In the genomic region with DNA sequence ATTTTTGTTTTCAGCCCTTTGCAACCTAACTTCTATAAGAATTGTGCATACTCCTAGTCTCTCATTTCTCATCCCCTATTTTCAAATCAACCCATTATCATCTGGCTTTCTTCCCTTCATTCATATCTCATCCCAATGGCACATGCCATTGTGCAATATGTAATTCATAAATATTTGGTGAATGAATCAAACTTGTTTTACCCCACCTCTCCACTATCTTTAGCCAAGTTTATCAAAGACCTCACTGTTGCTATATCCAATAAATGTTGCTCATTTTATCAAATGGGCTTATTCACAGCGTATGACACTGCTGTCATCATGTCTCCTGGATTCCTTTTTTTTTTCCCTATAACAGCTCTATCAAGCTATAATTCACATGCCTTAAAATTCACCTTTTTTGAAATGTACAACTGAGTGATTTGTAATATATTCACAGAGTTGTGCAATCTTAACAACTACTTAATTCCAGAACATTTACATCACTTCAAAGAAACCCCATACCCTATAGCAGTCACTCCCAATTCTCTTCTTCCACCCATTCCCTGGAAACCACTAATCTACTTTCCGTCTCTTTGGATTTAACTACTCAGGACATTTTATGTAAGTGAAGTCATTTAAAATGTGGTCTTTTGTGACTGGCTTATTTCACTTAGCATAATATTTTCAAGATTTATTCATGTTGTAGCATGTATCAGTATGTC, we compare ENCODE assay signal across 16 cellular contexts.
DNase-seq lines count a peak whose midpoint lies in the region; ATAC-seq and TF ChIP-seq lines count a peak whose summit lies in the region.
"Had no signal": no experiment of that assay in that cellular context is flagged by ENCODE, and none has a peak within 500 bp of the region (broad histone marks: within the 10 kb centered on the region; RNA-seq: fewer than 3 reads in every experiment).

No MANE protein-coding gene starts in this region.

- no peaks in the 10 kb centered on the region for H4K20me1 ChIP-seq in H9 (ENCODE audit: control insufficient read depth, insufficient read depth, insufficient read length)

- H2AFZ ChIP-seq in H9 (ENCODE audit: low read length), result no peak overlapping the region
- H2AFZ ChIP-seq: hepatocyte had no signal

- H2BK15ac ChIP-seq in H9 (ENCODE audit: low read depth, low read length), result no peak overlapping the region

- no peak overlapping the region for H4K5ac ChIP-seq in H9 (ENCODE audit: insufficient read length, low read depth, low read length)

- H3K4ac ChIP-seq in H9 (ENCODE audit: low read depth, low read length), result no peak overlapping the region

- no peak overlapping the region for H3K4me3 Mint-ChIP-seq in H9
- H3K4me3 Mint-ChIP-seq: CD8-positive, alpha-beta T cell; central memory CD8-positive, alpha-beta T cell; WTC11 had no signal

- DNase-seq in HS-5 (ENCODE audit: low read depth) (peak; percentile 84), fibroblast of peridontal ligament (ENCODE audit: extremely low read depth) (peak; percentile 64), H9 (no peak), NCI-H2081 treated with DMSO at 0.1 percent for 48 hours (lab: John Stamatoyannopoulos, UW) (no peak), GM19238 (ENCODE audit: insufficient read length, low spot score) (no peak)
- DNase-seq: CD8-positive, alpha-beta T cell; left colon; NCI-H1436 treated with DMSO at 0.1 percent for 48 hours; NCI-H446; ovary had no signal

- no peak overlapping the region for H3K56ac ChIP-seq in H9 (ENCODE audit: insufficient read length, low read depth, low read length)

- H2BK20ac ChIP-seq in H9 (ENCODE audit: low read depth, low read length, poor library complexity, severe bottlenecking), result no peak overlapping the region

- H2BK12ac ChIP-seq in H9 (ENCODE audit: insufficient read length, low read depth, low read length), result no peak overlapping the region

- no peak overlapping the region for H3K9ac ChIP-seq in skeletal muscle satellite cell (ENCODE audit: low read depth, low read length)
- no peak overlapping the region for H3K9ac ChIP-seq in H9 (ENCODE audit: extremely low read depth, insufficient read length, low read length)

- no peak overlapping the region for H2AK5ac ChIP-seq in H9 (ENCODE audit: insufficient read length, low read length)

- H3K79me2 ChIP-seq in H9 (ENCODE audit: insufficient read depth, low read length), result no peaks in the 10 kb centered on the region
- H3K79me2 ChIP-seq: hepatocyte had no signal

- H3K4me3 ChIP-seq in skeletal muscle satellite cell (ENCODE audit: low read length), result no peak overlapping the region
- H3K4me3 ChIP-seq: hepatocyte, ovary had no signal

- H3K18ac ChIP-seq in H9 (ENCODE audit: insufficient read length, low read depth, low read length), result no peak overlapping the region

- no peak overlapping the region for H2BK120ac ChIP-seq in H9 (ENCODE audit: low read depth, low read length, poor library complexity, severe bottlenecking)

- H3K27ac Mint-ChIP-seq in H9, result no peak overlapping the region
- H3K27ac Mint-ChIP-seq: CD8-positive, alpha-beta T cell; WTC11 had no signal

- no peak overlapping the region for H3K23ac ChIP-seq in H9 (ENCODE audit: insufficient read length, low read depth, low read length)

- no peaks in the 10 kb centered on the region for H3K27me3 ChIP-seq in skeletal muscle satellite cell (ENCODE audit: control insufficient read depth, insufficient read depth, low read length)
- H3K27me3 ChIP-seq in H9 (ENCODE audit: insufficient read depth, low read length), result no peaks in the 10 kb centered on the region
- H3K27me3 ChIP-seq: hepatocyte, ovary had no signal

- H3K79me1 ChIP-seq in H9 (ENCODE audit: insufficient read depth, low read depth, low read length, poor library complexity, severe bottlenecking), result no peaks in the 10 kb centered on the region

- H3K9me3 ChIP-seq in skeletal muscle satellite cell (replicated peaks; ENCODE audit: low read length), result no peaks in the 10 kb centered on the region
- H3K9me3 ChIP-seq in H9 (ENCODE audit: control insufficient read depth, low read depth, low read length), result no peaks in the 10 kb centered on the region
- H3K9me3 ChIP-seq: ovary had no signal

- H3K14ac ChIP-seq in H9 (ENCODE audit: insufficient read depth, low read length), result no peak overlapping the region

- no peaks in the 10 kb centered on the region for H3K36me3 Mint-ChIP-seq in H9 (ENCODE audit: insufficient read depth in 1 of 3, low read depth in 3 of 3)
- H3K36me3 Mint-ChIP-seq: CD8-positive, alpha-beta T cell; WTC11 had no signal

- no peak overlapping the region for H4K91ac ChIP-seq in H9 (ENCODE audit: insufficient read length, low read depth, low read length)

- peak overlapping the region; percentile 8 for H3K4me2 ChIP-seq in skeletal muscle satellite cell (ENCODE audit: low read length)
- no peak overlapping the region for H3K4me2 ChIP-seq in H9 (ENCODE audit: insufficient read depth, insufficient read length, low read length)
- H3K4me2 ChIP-seq: hepatocyte had no signal

- ATAC-seq in SK-N-SH treated with all-trans-retinoic acid at 6 μM for 48 hours, result peak; percentile 68
- ATAC-seq: CD8-positive, alpha-beta T cell; left colon; Panc1; WTC11 had no signal

- H3K36me3 ChIP-seq in skeletal muscle satellite cell (ENCODE audit: insufficient read depth, low read length), result no peaks in the 10 kb centered on the region
- H3K36me3 ChIP-seq: ovary had no signal

- no peak overlapping the region for H4K8ac ChIP-seq in H9 (replicated peaks; ENCODE audit: insufficient read length, low read depth, low read length)

- no peak for TF ChIP-seq CTCF in H9 (conservative IDR thresholded peaks at IDR 0.05)

- H2BK5ac ChIP-seq in H9 (ENCODE audit: insufficient read length, low read length), result no peak overlapping the region

- no peaks in the 10 kb centered on the region for H3K9me3 Mint-ChIP-seq in H9
- H3K9me3 Mint-ChIP-seq: CD8-positive, alpha-beta T cell; WTC11 had no signal

- no peak overlapping the region for H3K27ac ChIP-seq in H9 (ENCODE audit: insufficient read length, low read depth, low read length)
- H3K27ac ChIP-seq: hepatocyte, ovary had no signal

- no CpG with 5 or more reads among the region's 2 CpGs for WGBS in H9 (ENCODE audit: extremely low coverage, insufficient read length, low lambda C conversion rate)

- H3K4me1 Mint-ChIP-seq in H9, result peaks cover 0 to 6% of the 10 kb centered on the region in 2 experiments; a peak in 2 of 4 replicates
- H3K4me1 Mint-ChIP-seq: central memory CD8-positive, alpha-beta T cell had no signal

- H3K27me3 Mint-ChIP-seq in H9 (ENCODE audit: low read depth), result peaks cover 4% of the 10 kb centered on the region; the same call in 1 of the 2 replicates
- H3K27me3 Mint-ChIP-seq: central memory CD8-positive, alpha-beta T cell had no signal

- no peak overlapping the region for H3T11ph ChIP-seq in H9 (ENCODE audit: low read length)

- H3K4me1 ChIP-seq in skeletal muscle satellite cell (ENCODE audit: control insufficient read depth, insufficient read depth, low read length), result peaks cover 40% of the 10 kb centered on the region
- H3K4me1 ChIP-seq in H9 (ENCODE audit: insufficient read depth, low read length), result no peaks in the 10 kb centered on the region

- no peaks in the 10 kb centered on the region for H3K23me2 ChIP-seq in H9 (ENCODE audit: insufficient read length, low read depth, low read length, poor library complexity, severe bottlenecking)

TF ChIP-seq in SK-N-SH treated with all-trans-retinoic acid at 6 μM for 48 hours, 23 proteins besides CTCF, POLR2A, EP300 and RAD21 (continues in another document):
- TF ChIP-seq POU6F1 (CRISPR knock-in tag; IDR thresholded peaks at IDR 0.05; ENCODE audit: borderline replicate concordance, low read depth), result peak; percentile 46; the same call in 1 of the 2 replicates
- TF ChIP-seq TSHZ2 (CRISPR knock-in tag; IDR thresholded peaks at IDR 0.05), result no peak

Comparison
In these comparisons a context has a peak if more than half of its experiments do, and no peak if none do; other contexts are left out.
1. DNase-seq: peak in HS-5 (single experiment) and fibroblast of peridontal ligament (single experiment); none in H9 (single experiment), NCI-H2081 treated with DMSO at 0.1 percent for 48 hours (single experiment) and GM19238 (single experiment).